28 cellular contexts compared by ENCODE assay signal in the genomic region with DNA sequence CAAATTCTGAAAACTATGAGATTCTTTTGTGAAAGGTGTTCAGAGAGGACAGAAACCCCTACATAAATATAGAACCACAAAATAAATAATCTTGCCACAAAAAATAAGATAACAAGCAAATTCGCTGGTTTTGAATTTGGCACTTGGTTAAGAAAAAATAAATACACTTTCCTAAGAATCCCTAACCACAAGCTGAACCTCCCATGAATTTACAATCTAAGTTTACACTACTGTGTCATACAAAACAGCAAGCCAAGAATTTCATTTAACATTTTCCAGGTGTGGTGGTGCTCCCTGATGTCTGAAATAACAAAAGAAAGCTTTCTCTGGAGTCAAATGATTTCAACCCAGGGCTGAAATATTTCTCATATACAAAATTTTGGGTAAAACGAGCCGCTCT.
DNase-seq lines count a peak whose midpoint lies in the region; ATAC-seq, FAIRE-seq and TF ChIP-seq lines count a peak whose summit lies in the region.
"Had no signal": no experiment of that assay in that cellular context is flagged by ENCODE, and none has a peak within 500 bp of the region (broad histone marks: within the 10 kb centered on the region; RNA-seq: fewer than 3 reads in every experiment).

No MANE protein-coding gene starts in this region.

- in situ Hi-C loops in IMR-90 (cut with MboI; ENCODE audit: low sequenced_read_pairs), result no loop called here

- H2AFZ ChIP-seq in IMR-90 (replicated peaks; ENCODE audit: low read length, poor library complexity), result no peak overlapping the region

- CTCF ChIA-PET in IMR-90 (lab: Yijun Ruan, JAX), result interaction anchor here (0.6 kb wide), 1 partner anchor 443 kb away, joined by 3 read pairs; no protein-coding TSS in a partner anchor

- H3K23ac ChIP-seq in IMR-90 (ENCODE audit: low read depth, low read length), result no peak overlapping the region

- H3K4me2 ChIP-seq in IMR-90 (ENCODE audit: low read depth, low read length), result no peak overlapping the region; the same call in 1 of the 2 replicates
- H3K4me2 ChIP-seq: BLaER1 treated with 17β-estradiol and CSF1 and Interleukin-3, amounts not matched to agents 10 nM and 100 nM had no signal

- DNase-seq in AG09309 (ENCODE audit: low read depth) (peak; percentile 34), IMR-90 (peak; percentile 25), astrocyte of the hippocampus (ENCODE audit: low read depth, low spot score) (peak; percentile 33), fibroblast of villous mesenchyme (ENCODE audit: low read depth) (peak; percentile 52), kidney (no peak), thyroid gland (no peak)
- DNase-seq: activated CD4-positive, alpha-beta T cell treated with anti-CD3 and anti-CD28 coated beads for 4 hours; activated effector memory CD4-positive, alpha-beta T cell treated with Interleukin-2 at 50 U/mL for 16 hours; activated naive CD8-positive, alpha-beta T cell treated with anti-CD3 and anti-CD28 coated beads for 36 hours; brain microvascular endothelial cell; DMS53; effector CD8-positive, alpha-beta T cell; GF-D8; islet precursor cell; MG63; natural killer cell; NCI-H1417; NCI-H2081; NCI-H82; occipital lobe had no signal

- no peak overlapping the region for H2BK15ac ChIP-seq in IMR-90 (ENCODE audit: low read depth, low read length)

- H3K9me1 ChIP-seq in IMR-90 (ENCODE audit: insufficient read depth, low read length), result no peaks in the 10 kb centered on the region

- H3K9me3 ChIP-seq in IMR-90 (ENCODE audit: control insufficient read depth, insufficient read depth, low read length) (no peaks in the 10 kb centered on the region), kidney (ENCODE audit: control insufficient read depth in 1 of 2, low read length in 2 of 2) (peaks cover 0 to 4% of the 10 kb centered on the region in 2 donors), thyroid gland (no peaks in the 10 kb centered on the region)
- H3K9me3 ChIP-seq: BLaER1 treated with 17β-estradiol and CSF1 and Interleukin-3, amounts not matched to agents 10 nM and 100 nM; MG63; thoracic aorta; vagina had no signal

- no TSS peak for BruUV-seq in IMR-90 (replicated peaks; lab: Mats Ljungman, UMichigan)

- H4K91ac ChIP-seq in IMR-90 (ENCODE audit: insufficient read depth, low read depth, low read length), result no peak overlapping the region

- H3K4me1 ChIP-seq in IMR-90 (ENCODE audit: control insufficient read depth, insufficient read depth, low read length) (no peaks in the 10 kb centered on the region), kidney (ENCODE audit: control insufficient read depth in 1 of 2, insufficient read depth in 1 of 2, low read depth in 1 of 2, low read length in 2 of 2) (no peaks in the 10 kb centered on the region), thyroid gland (no peaks in the 10 kb centered on the region)
- H3K4me1 ChIP-seq: BLaER1 treated with 17β-estradiol and CSF1 and Interleukin-3, amounts not matched to agents 10 nM and 100 nM; vagina had no signal

- TF ChIP-seq CTCF in AG09309 (IDR thresholded peaks at IDR 0.05; ENCODE audit: control insufficient read depth, insufficient read depth, low read depth, low read length, missing control alignments) (no peak), IMR-90 (conservative IDR thresholded peaks at IDR 0.05; ENCODE audit: low read depth, low read length) (no peak), fibroblast of villous mesenchyme (IDR thresholded peaks at IDR 0.05; ENCODE audit: insufficient read depth, low read depth, low read length) (no peak), kidney (IDR thresholded peaks at IDR 0.05; ENCODE audit: borderline replicate concordance, extremely low read depth, insufficient read depth) (no peak), thyroid gland (IDR thresholded peaks at IDR 0.05) (no peak)

- no peak overlapping the region for H2AK9ac ChIP-seq in IMR-90 (replicated peaks; ENCODE audit: low read depth, low read length, poor library complexity)

- H3K79me1 ChIP-seq in IMR-90 (ENCODE audit: low read depth in 1 of 2, low read length in 2 of 2), result no peaks in the 10 kb centered on the region

- H3K56ac ChIP-seq in IMR-90 (ENCODE audit: extremely low read depth, insufficient read depth, low read length), result no peak overlapping the region

- H3K36me3 ChIP-seq in IMR-90 (ENCODE audit: control insufficient read depth, insufficient read depth, low read length) (no peaks in the 10 kb centered on the region), kidney (ENCODE audit: control insufficient read depth in 1 of 2, insufficient read depth in 2 of 2, low read length in 2 of 2) (no peaks in the 10 kb centered on the region), thyroid gland (no peaks in the 10 kb centered on the region)
- H3K36me3 ChIP-seq: BLaER1 treated with 17β-estradiol and CSF1 and Interleukin-3, amounts not matched to agents 10 nM and 100 nM; brain microvascular endothelial cell; MG63; thoracic aorta; vagina had no signal

- TF ChIP-seq POLR2A in IMR-90 (IDR thresholded peaks at IDR 0.05; ENCODE audit: low read depth, low read length) (no peak), thyroid gland (IDR thresholded peaks at IDR 0.05) (no peak)

- no peak for TF ChIP-seq RAD21 in IMR-90 (IDR thresholded peaks at IDR 0.05; ENCODE audit: low read length)

- no peak overlapping the region for H2AK5ac ChIP-seq in IMR-90 (ENCODE audit: low read depth, low read length)

- H3K9ac ChIP-seq in IMR-90 (ENCODE audit: low read depth, low read length) (no peak overlapping the region), kidney (ENCODE audit: low read length in 2 of 2) (no peak overlapping the region)
- H3K9ac ChIP-seq: BLaER1 treated with 17β-estradiol and CSF1 and Interleukin-3, amounts not matched to agents 10 nM and 100 nM had no signal

- intact Hi-C loops in IMR-90 (cut with micrococcal nuclease) (no loop called here), kidney (cut with DNase I) (no loop called here), thyroid gland (cut with DNase I) (no loop called here)

- dilution Hi-C loops in IMR-90 (cut with HindIII; ENCODE audit: low sequenced_read_pairs, unreplicated experiment), result no loop called here

- no peak overlapping the region for H3K4me3 ChIP-seq in AG09309 (ENCODE audit: control insufficient read depth, low read depth, low read length)
- no peak overlapping the region for H3K4me3 ChIP-seq in IMR-90 (ENCODE audit: insufficient read depth, low read depth, low read length)
- H3K4me3 ChIP-seq in fibroblast of villous mesenchyme (ENCODE audit: low read depth, low read length), result no peak overlapping the region
- H3K4me3 ChIP-seq in kidney (ENCODE audit: low read length in 2 of 2), result no peak overlapping the region
- no peak overlapping the region for H3K4me3 ChIP-seq in thyroid gland (replicated peaks in 1 of 3)
- H3K4me3 ChIP-seq: BLaER1 treated with 17β-estradiol and CSF1 and Interleukin-3, amounts not matched to agents 10 nM and 100 nM; K562; MG63; thoracic aorta had no signal

- ATAC-seq in IMR-90 (ENCODE audit: low read depth), result no peak
- ATAC-seq in esophagus mucosa, result no peak
- no peak for ATAC-seq in GM21528 (IDR thresholded peaks at IDR 0.05; ENCODE audit: low FRiP score, unreplicated experiment)
- ATAC-seq: HCT116, K562, natural killer cell had no signal

- H2BK120ac ChIP-seq in IMR-90 (ENCODE audit: low read depth, low read length), result no peak overlapping the region

- no peak overlapping the region for H3K27ac ChIP-seq in IMR-90 (ENCODE audit: insufficient read depth, low read length)
- no peak overlapping the region for H3K27ac ChIP-seq in kidney (ENCODE audit: low read depth in 2 of 2, low read length in 2 of 2)
- H3K27ac ChIP-seq in thyroid gland, result no peak overlapping the region
- H3K27ac ChIP-seq: BLaER1 treated with 17β-estradiol and CSF1 and Interleukin-3, amounts not matched to agents 10 nM and 100 nM; brain microvascular endothelial cell; thoracic aorta; vagina; VCaP had no signal

- POLR2A ChIA-PET in IMR-90 (lab: Charles Lee; ENCODE audit: unreplicated experiment), result no interaction called here

- H4K8ac ChIP-seq in IMR-90 (ENCODE audit: low read depth in 2 of 2, low read length in 2 of 2), result no peak overlapping the region

- H3K14ac ChIP-seq in IMR-90 (replicated peaks; ENCODE audit: low read depth, low read length), result no peak overlapping the region

- no peaks in the 10 kb centered on the region for H3K27me3 ChIP-seq in IMR-90 (ENCODE audit: control insufficient read depth, insufficient read depth, low read length)
- H3K27me3 ChIP-seq in thyroid gland, result no peaks in the 10 kb centered on the region
- H3K27me3 ChIP-seq: BLaER1 treated with 17β-estradiol and CSF1 and Interleukin-3, amounts not matched to agents 10 nM and 100 nM; brain microvascular endothelial cell; MG63; vagina had no signal

- no CpG with 5 or more reads among the region's 3 CpGs for WGBS in IMR-90 (ENCODE audit: extremely low coverage in 2 of 2, insufficient read length in 1 of 2), 2 experiments
- 78 to 82% methylated on average over 3 of the region's 3 CpGs for WGBS in thyroid gland, 2 donors

- no peak overlapping the region for H3K4ac ChIP-seq in IMR-90 (ENCODE audit: low read depth, low read length)

- no peak overlapping the region for H2BK20ac ChIP-seq in IMR-90 (ENCODE audit: low read depth, low read length)

- H4K20me1 ChIP-seq in IMR-90 (ENCODE audit: insufficient read depth, low read length), result no peaks in the 10 kb centered on the region
- H4K20me1 ChIP-seq: BLaER1 treated with 17β-estradiol and CSF1 and Interleukin-3, amounts not matched to agents 10 nM and 100 nM had no signal

- FAIRE-seq in kidney (lab: Jason Lieb, UNC), result no peak
- FAIRE-seq: K562 had no signal

- no peak overlapping the region for H2BK5ac ChIP-seq in IMR-90 (ENCODE audit: low read depth, low read length, poor library complexity, severe bottlenecking)

- H4K5ac ChIP-seq in IMR-90 (ENCODE audit: low read depth, low read length), result no peak overlapping the region

- no peak overlapping the region for H3K18ac ChIP-seq in IMR-90 (ENCODE audit: low read depth, low read length)

TF ChIP-seq in IMR-90, 13 proteins besides CTCF, POLR2A, EP300 and RAD21 (continues in another document):
- no peak for TF ChIP-seq NFE2L2 (IDR thresholded peaks at IDR 0.05; ENCODE audit: low read depth, low read length)
- TF ChIP-seq MXI1 (IDR thresholded peaks at IDR 0.05; ENCODE audit: borderline replicate concordance, low read depth, low read length), result no peak
- no peak for TF ChIP-seq MAFK (IDR thresholded peaks at IDR 0.05; ENCODE audit: low read depth, low read length)
- no peak for TF ChIP-seq RCOR1 (IDR thresholded peaks at IDR 0.05; ENCODE audit: insufficient replicate concordance, low read length)
- no peak for TF ChIP-seq FOS (IDR thresholded peaks at IDR 0.05; ENCODE audit: low read depth, low read length)
- TF ChIP-seq SMC3 (IDR thresholded peaks at IDR 0.05; ENCODE audit: low read depth, low read length), result no peak
- TF ChIP-seq RFX5 (IDR thresholded peaks at IDR 0.05; ENCODE audit: low read depth, low read length), result no peak
- no peak for TF ChIP-seq BHLHE40 (IDR thresholded peaks at IDR 0.05; ENCODE audit: low read depth, low read length)

Comparison
In these comparisons a context has a peak if more than half of its experiments do, and no peak if none do; other contexts are left out.
1. DNase-seq: peak in AG09309 (single experiment), IMR-90 (single experiment), astrocyte of the hippocampus (single experiment) and fibroblast of villous mesenchyme (single experiment); none in kidney (single experiment) and thyroid gland (0 of 2).